8 cellular contexts compared by ENCODE assay signal in the genomic region with DNA sequence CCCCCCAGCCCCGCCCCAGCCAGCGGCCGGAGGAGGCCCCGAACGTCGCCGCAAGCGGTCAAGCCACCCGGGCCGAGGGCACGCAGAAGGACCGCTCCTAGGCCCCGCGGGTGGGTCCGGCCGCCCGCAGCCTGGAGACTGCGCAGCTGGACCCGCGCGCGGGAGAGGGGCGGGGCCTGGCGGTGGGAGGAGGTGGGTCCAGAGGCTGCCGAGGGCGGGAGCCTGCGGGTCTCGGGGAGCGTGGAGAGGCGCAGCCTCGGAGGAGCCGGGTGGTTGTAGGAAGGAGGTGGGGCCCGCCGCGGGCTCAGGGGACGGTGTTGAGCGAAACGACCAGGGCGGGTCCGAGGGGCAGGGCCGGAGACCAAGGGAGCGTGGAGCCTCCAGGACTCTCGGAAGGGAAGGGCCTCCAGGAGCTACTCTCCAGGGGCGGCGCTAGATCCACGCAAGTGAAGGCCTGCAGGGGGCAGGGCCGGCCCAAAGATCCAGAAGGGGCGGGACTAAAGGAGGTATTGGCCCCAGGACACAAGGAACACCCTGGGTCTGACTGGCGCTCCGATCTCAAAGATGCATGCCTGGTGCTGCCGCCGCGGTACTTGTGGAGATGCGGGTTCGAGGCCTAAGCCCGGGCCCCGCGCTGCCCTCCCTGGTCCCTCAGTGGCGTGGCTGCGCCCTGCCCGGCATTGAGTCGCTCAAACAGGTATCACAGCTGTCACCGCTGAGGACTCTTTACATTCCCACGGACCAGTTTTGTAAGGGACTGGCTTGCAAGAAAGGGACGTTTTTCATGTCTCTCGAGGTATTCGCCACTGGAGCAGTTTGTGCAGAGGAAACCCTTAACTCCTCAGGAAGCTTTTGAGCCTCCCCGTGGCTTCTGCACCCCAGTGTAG. TPM values are rescaled to one million over a fixed set of nuclear protein-coding genes. Genes with fewer than 3 reads are reported as not detected.
DNase-seq lines count a peak whose midpoint lies in the region; ATAC-seq and TF ChIP-seq lines count a peak whose summit lies in the region.

No MANE protein-coding gene starts in this region.

- no peaks in the 10 kb centered on the region for H3K27me3 ChIP-seq in duodenal mucosa (ENCODE audit: control insufficient read depth in 1 of 2, insufficient read depth in 2 of 2, low read length in 2 of 2)
- no peaks in the 10 kb centered on the region for H3K27me3 ChIP-seq in lower lobe of right lung (ENCODE audit: low read depth)

- ATAC-seq in GM19035 (IDR thresholded peaks at IDR 0.05; ENCODE audit: unreplicated experiment) (peak; percentile 89), HG03378 (IDR thresholded peaks at IDR 0.05; ENCODE audit: unreplicated experiment) (peak; percentile 76), lower lobe of right lung (peak; percentile 95 to 97)

- H3K27ac ChIP-seq in duodenal mucosa (ENCODE audit: low read depth, low read length) = no peak overlapping the region
- peak overlapping the region; percentile 68 for H3K27ac ChIP-seq in lower lobe of right lung

- H3K36me3 ChIP-seq in duodenal mucosa (ENCODE audit: control insufficient read depth in 1 of 2, insufficient read depth in 2 of 2, low read length in 2 of 2) (peaks cover 6 to 11% of the 10 kb centered on the region in 2 donors), lower lobe of right lung (peaks cover 7% of the 10 kb centered on the region)

- peak; percentile 51 for TF ChIP-seq CTCF in lower lobe of right lung (IDR thresholded peaks at IDR 0.05)

- no peaks in the 10 kb centered on the region for H3K9me3 ChIP-seq in duodenal mucosa (ENCODE audit: control insufficient read depth in 1 of 2, low read length in 2 of 2)
- H3K9me3 ChIP-seq in lower lobe of right lung = no peaks in the 10 kb centered on the region

- H3K9ac ChIP-seq in duodenal mucosa (ENCODE audit: low read depth in 1 of 2, low read length in 2 of 2) = peak overlapping the region; percentile 32 to 43

- H3K4me3 ChIP-seq in duodenal mucosa (ENCODE audit: low read depth in 1 of 2, low read length in 2 of 2) = peak overlapping the region; percentile 58 to 59
- H3K4me3 ChIP-seq in lower lobe of right lung = peak overlapping the region; percentile 62

- DNase-seq in Ammon's horn (ENCODE audit: low spot score) = peak; percentile 84
- DNase-seq in NCI-H510A treated with DMSO at 0.1 percent for 48 hours (lab: John Stamatoyannopoulos, UW) = peak; percentile 76
- peak; percentile 72 for DNase-seq in activated CD4-positive, alpha-beta T cell treated with anti-CD3 and anti-CD28 coated beads, Interleukin-2, amount 50 U/mL, for 1 hour
- DNase-seq in lower lobe of right lung = peak; percentile 91
- peak; percentile 40 to 75 (median 49) for DNase-seq in stimulated activated CD4-positive, alpha-beta T cell treated with anti-CD3 and anti-CD28 coated beads, TNF-alpha, amount 100 ng/mL, for 24 hours (ENCODE audit: low read depth in 3 of 3)

- H3K4me1 ChIP-seq in duodenal mucosa (ENCODE audit: control insufficient read depth in 1 of 2, insufficient read depth in 2 of 2, low read length in 2 of 2) (peaks cover 4 to 14% of the 10 kb centered on the region in 2 donors), lower lobe of right lung (peaks cover 16% of the 10 kb centered on the region)

- intact Hi-C loops in lower lobe of right lung (cut with DNase I) = no loop called here

RNA-seq across cellular contexts. Expression of a gene that starts 5.9 kb away (rescaled TPM):
- total RNA-seq in lower lobe of right lung = 37.7 TPM

RNA-seq across cellular contexts. Expression of a gene that starts 6.1 kb away (rescaled TPM):
- total RNA-seq in lower lobe of right lung = 55.0 TPM

RNA-seq across cellular contexts. Expression of a gene that starts 19.8 kb away (rescaled TPM):
- total RNA-seq in lower lobe of right lung = 21.3 TPM

RNA-seq across cellular contexts. Expression of a gene that starts 27.2 kb away (rescaled TPM):
- total RNA-seq in lower lobe of right lung = 20.6 TPM

RNA-seq across cellular contexts. Expression of a gene that starts 56.2 kb away (rescaled TPM):
- 3.0 TPM for total RNA-seq in lower lobe of right lung
